In the genomic region with DNA sequence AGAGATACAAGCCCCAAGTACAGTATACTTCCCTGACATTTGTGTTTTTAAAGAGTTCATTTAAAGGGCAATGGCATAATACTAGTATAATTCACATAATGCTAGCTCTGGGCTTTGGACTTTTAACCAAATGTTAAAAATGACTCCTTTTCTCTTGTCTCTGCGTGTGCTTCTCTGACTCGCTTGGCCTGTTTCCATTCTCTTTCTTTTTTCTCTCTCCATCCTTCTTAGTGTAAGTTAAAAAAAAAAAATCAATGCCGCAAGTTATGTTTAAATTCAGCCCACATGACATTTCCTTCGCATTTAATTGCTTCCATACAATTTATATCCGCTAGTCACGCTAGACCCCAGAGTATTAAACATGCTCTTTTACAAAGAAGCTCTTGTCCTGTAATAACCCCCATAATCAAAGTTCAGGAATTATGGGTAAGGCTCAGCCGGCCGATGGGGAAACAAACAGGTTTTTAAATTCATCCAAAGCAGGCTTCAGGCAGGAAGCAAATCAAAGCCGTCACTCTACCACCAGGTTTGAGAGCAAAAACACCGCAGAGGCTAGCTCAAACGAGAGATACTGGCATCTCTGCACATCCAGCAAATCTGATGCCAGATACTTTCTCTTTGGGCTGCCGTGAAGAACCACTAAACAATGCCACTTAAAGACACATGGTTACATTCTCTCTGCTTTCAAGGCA, we compare ENCODE assay signal across 7 cellular contexts. TPM values are rescaled to one million over a fixed set of nuclear protein-coding genes. Genes with fewer than 3 reads are reported as not detected.
A peak's percentile ranks its signal among the peaks of the same experiment; 100 is the strongest.
DNase-seq lines count a peak whose midpoint lies in the region; ATAC-seq and TF ChIP-seq lines count a peak whose summit lies in the region.

No MANE protein-coding gene starts in this region.

- peak overlapping the region; percentile 74 for H3K4me3 Mint-ChIP-seq in type B pancreatic cell

- no peaks in the 10 kb centered on the region for H3K9me3 Mint-ChIP-seq in type B pancreatic cell

- no peaks in the 10 kb centered on the region for H3K27me3 ChIP-seq in endocrine pancreas (ENCODE audit: control insufficient read depth, insufficient read depth, low read length)

- peaks cover 17% of the 10 kb centered on the region for H3K36me3 Mint-ChIP-seq in type B pancreatic cell

- H3K4me1 ChIP-seq in endocrine pancreas (ENCODE audit: control insufficient read depth, insufficient read depth, low read length) = peaks cover 3% of the 10 kb centered on the region

- H3K4me1 Mint-ChIP-seq in type B pancreatic cell (ENCODE audit: unreplicated experiment) = peaks cover 47% of the 10 kb centered on the region

- no peak for ATAC-seq in GM18870 (IDR thresholded peaks at IDR 0.05; ENCODE audit: unreplicated experiment)

- peak overlapping the region; percentile 77 for H3K27ac Mint-ChIP-seq in type B pancreatic cell

- no peaks in the 10 kb centered on the region for H3K27me3 Mint-ChIP-seq in type B pancreatic cell

- no peaks in the 10 kb centered on the region for H3K36me3 ChIP-seq in endocrine pancreas (ENCODE audit: control insufficient read depth, insufficient read depth, low read length)

- no peaks in the 10 kb centered on the region for H3K9me3 ChIP-seq in endocrine pancreas (ENCODE audit: control insufficient read depth, low read length)

- DNase-seq in NCI-H1436 treated with DMSO at 0.1 percent for 48 hours (lab: John Stamatoyannopoulos, UW) = peak; percentile 60
- peak; percentile 65 for DNase-seq in medulla oblongata (ENCODE audit: extremely low spot score)
- no peak for DNase-seq in type B pancreatic cell (ENCODE audit: extremely low spot score, unreplicated experiment)
- no peak for DNase-seq in DMS79 treated with DMSO at 0.1 percent for 48 hours (lab: John Stamatoyannopoulos, UW)
- no peak for DNase-seq in NCI-H187 treated with DMSO at 0.1 percent for 48 hours (lab: John Stamatoyannopoulos, UW)

- no peak overlapping the region for H3K9ac ChIP-seq in endocrine pancreas (ENCODE audit: control insufficient read depth, insufficient read depth, low read length)

- TF ChIP-seq CTCF in type B pancreatic cell (conservative IDR thresholded peaks at IDR 0.05) = peak; percentile 15

- peak overlapping the region; percentile 63 for H3K4me3 ChIP-seq in endocrine pancreas (ENCODE audit: control insufficient read depth, insufficient read depth, low read length)

RNA-seq across cellular contexts. Expression of gene WWTR1, which starts 19.3 kb away (rescaled TPM):
- total RNA-seq in type B pancreatic cell (ENCODE audit: low replicate concordance) = 45.4 and 65.0 TPM in 2 replicates

Comparison
In these comparisons a context has a peak if more than half of its experiments do, and no peak if none do; other contexts are left out.
1. DNase-seq: peak in NCI-H1436 treated with DMSO at 0.1 percent for 48 hours (single experiment) and medulla oblongata (single experiment); none in type B pancreatic cell (single experiment), DMS79 treated with DMSO at 0.1 percent for 48 hours (single experiment) and NCI-H187 treated with DMSO at 0.1 percent for 48 hours (single experiment).